Comparison of ENCODE assay signal across 8 cellular contexts in the genomic region with DNA sequence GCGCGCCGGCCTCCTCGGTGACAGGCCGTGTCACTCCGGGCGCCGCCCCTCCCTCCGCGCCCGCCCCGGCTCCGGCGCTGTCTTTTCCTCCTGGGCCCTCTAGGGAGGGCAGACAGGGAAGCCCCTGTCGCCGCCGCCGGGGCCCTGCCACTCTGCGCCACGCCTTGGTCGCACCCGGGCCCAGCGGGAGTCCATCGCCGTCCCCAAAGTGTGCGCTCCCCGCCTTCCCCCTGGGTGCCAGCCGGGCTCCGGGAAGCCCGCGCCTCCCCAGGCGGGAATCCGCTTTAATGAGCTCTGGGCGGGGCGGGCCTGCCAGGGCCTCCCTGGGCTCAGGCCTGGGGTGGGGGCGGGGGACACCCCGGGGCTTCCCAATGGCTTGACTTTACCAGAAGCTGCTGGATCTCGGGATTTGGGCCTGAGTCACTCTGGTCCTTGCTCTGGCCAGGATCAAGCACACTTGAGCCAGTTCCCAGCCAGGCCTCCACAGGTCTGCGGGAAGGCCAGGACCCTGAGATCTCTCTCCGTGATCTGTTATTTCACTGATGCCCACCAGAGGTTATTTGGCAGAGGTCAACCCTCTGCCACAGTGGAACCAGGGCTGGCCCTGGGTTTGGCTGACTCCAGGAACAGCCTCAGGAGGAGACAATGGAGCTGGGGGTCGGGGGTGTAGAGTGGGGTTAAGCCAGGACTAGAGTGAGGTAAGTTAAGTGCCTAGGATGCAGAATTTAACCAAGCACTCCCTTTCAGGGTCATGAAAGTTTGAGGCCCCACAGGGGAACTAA.
DNase-seq lines count a peak whose midpoint lies in the region; ATAC-seq, FAIRE-seq and TF ChIP-seq lines count a peak whose summit lies in the region.

No MANE protein-coding gene starts in this region.

- no peak for TF ChIP-seq CTCF in nephron progenitor cell (IDR thresholded peaks at IDR 0.05)

- peak overlapping the region; percentile 25 for H3K4me3 Mint-ChIP-seq in activated CD8-positive, alpha-beta memory T cell treated with anti-CD3 and anti-CD28 coated beads, Interleukin-2, amount 10 ng/mL, durations not matched to agents 7 days and 5 days
- peak overlapping the region; percentile 65 for H3K4me3 Mint-ChIP-seq in nephron progenitor cell

- peak; percentile 92 for DNase-seq in EH (ENCODE audit: low read depth)
- DNase-seq in activated CD8-positive, alpha-beta memory T cell treated with anti-CD3 and anti-CD28 coated beads, Interleukin-2, amount 10 ng/mL, durations not matched to agents 7 days and 5 days: no peak
- DNase-seq in fibroblast of peridontal ligament (ENCODE audit: extremely low read depth): peak; percentile 57
- peak; percentile 70 for DNase-seq in nephron progenitor cell
- DNase-seq in urothelium cell line (ENCODE audit: low spot score): peak; percentile 52
- no peak for DNase-seq in RPMI8226

- FAIRE-seq in urothelium cell line (lab: Jason Lieb, UNC): no peak

- peak overlapping the region; percentile 64 for H3K4me3 ChIP-seq in HUES64 (ENCODE audit: low read length)

- H3K36me3 ChIP-seq in HUES64 (ENCODE audit: insufficient read depth, low read length): no peaks in the 10 kb centered on the region

- H3K9me3 Mint-ChIP-seq in activated CD8-positive, alpha-beta memory T cell treated with anti-CD3 and anti-CD28 coated beads, Interleukin-2, amount 10 ng/mL, durations not matched to agents 7 days and 5 days (ENCODE audit: low read depth): no peaks in the 10 kb centered on the region
- no peaks in the 10 kb centered on the region for H3K9me3 Mint-ChIP-seq in nephron progenitor cell

- H3K9ac ChIP-seq in HUES64 (ENCODE audit: low read depth, low read length): no peak overlapping the region

- H3K4me1 ChIP-seq in HUES64 (ENCODE audit: insufficient read depth, low read length): peaks cover 12% of the 10 kb centered on the region; the same call in 1 of the 2 replicates

- H3K4me1 Mint-ChIP-seq in activated CD8-positive, alpha-beta memory T cell treated with anti-CD3 and anti-CD28 coated beads, Interleukin-2, amount 10 ng/mL, durations not matched to agents 7 days and 5 days: peaks cover 71% of the 10 kb centered on the region
- H3K4me1 Mint-ChIP-seq in nephron progenitor cell: peaks cover 13% of the 10 kb centered on the region

- peaks cover 3% of the 10 kb centered on the region for H3K36me3 Mint-ChIP-seq in activated CD8-positive, alpha-beta memory T cell treated with anti-CD3 and anti-CD28 coated beads, Interleukin-2, amount 10 ng/mL, durations not matched to agents 7 days and 5 days
- H3K36me3 Mint-ChIP-seq in nephron progenitor cell (ENCODE audit: low read depth): no peaks in the 10 kb centered on the region

- no peak overlapping the region for H3K27ac ChIP-seq in HUES64 (ENCODE audit: low read depth, low read length)

- peaks cover 47% of the 10 kb centered on the region for H3K27me3 ChIP-seq in HUES64 (ENCODE audit: insufficient read depth, low read length)

- no peaks in the 10 kb centered on the region for H3K27me3 Mint-ChIP-seq in activated CD8-positive, alpha-beta memory T cell treated with anti-CD3 and anti-CD28 coated beads, Interleukin-2, amount 10 ng/mL, durations not matched to agents 7 days and 5 days
- peaks cover 54% of the 10 kb centered on the region for H3K27me3 Mint-ChIP-seq in nephron progenitor cell (ENCODE audit: low read depth, poor library complexity)

- 5% methylated on average over 41 of the region's 41 CpGs for WGBS in HUES64

- peak; percentile 21 for ATAC-seq in GM21447 (IDR thresholded peaks at IDR 0.05; ENCODE audit: unreplicated experiment)
- ATAC-seq in activated CD8-positive, alpha-beta memory T cell treated with anti-CD3 and anti-CD28 coated beads, Interleukin-2, amount 10 ng/mL, durations not matched to agents 7 days and 5 days: peak; percentile 41

- CTCF ChIA-PET in activated CD8-positive, alpha-beta memory T cell treated with anti-CD3 and anti-CD28 coated beads, Interleukin-2, amount 10 ng/mL, durations not matched to agents 7 days and 5 days (lab: Charles Lee): interaction anchor here (0.8 to 5.9 kb wide), 3 partner anchors 10 to 20 kb away, joined by 4 to 27 read pairs (median 4); no protein-coding TSS in a partner anchor

- peak overlapping the region; percentile 26 for H3K27ac Mint-ChIP-seq in activated CD8-positive, alpha-beta memory T cell treated with anti-CD3 and anti-CD28 coated beads, Interleukin-2, amount 10 ng/mL, durations not matched to agents 7 days and 5 days
- H3K27ac Mint-ChIP-seq in nephron progenitor cell: no peak overlapping the region

- no peaks in the 10 kb centered on the region for H3K9me3 ChIP-seq in HUES64 (ENCODE audit: insufficient read depth, low read depth, low read length)

Comparison
In these comparisons a context has a peak if more than half of its experiments do, and no peak if none do; other contexts are left out.
1. DNase-seq: peak in EH (single experiment), fibroblast of peridontal ligament (single experiment), nephron progenitor cell (single experiment) and urothelium cell line (single experiment); none in activated CD8-positive, alpha-beta memory T cell treated with anti-CD3 and anti-CD28 coated beads, Interleukin-2, amount 10 ng/mL, durations not matched to agents 7 days and 5 days (single experiment) and RPMI8226 (single experiment).